In the genomic region with DNA sequence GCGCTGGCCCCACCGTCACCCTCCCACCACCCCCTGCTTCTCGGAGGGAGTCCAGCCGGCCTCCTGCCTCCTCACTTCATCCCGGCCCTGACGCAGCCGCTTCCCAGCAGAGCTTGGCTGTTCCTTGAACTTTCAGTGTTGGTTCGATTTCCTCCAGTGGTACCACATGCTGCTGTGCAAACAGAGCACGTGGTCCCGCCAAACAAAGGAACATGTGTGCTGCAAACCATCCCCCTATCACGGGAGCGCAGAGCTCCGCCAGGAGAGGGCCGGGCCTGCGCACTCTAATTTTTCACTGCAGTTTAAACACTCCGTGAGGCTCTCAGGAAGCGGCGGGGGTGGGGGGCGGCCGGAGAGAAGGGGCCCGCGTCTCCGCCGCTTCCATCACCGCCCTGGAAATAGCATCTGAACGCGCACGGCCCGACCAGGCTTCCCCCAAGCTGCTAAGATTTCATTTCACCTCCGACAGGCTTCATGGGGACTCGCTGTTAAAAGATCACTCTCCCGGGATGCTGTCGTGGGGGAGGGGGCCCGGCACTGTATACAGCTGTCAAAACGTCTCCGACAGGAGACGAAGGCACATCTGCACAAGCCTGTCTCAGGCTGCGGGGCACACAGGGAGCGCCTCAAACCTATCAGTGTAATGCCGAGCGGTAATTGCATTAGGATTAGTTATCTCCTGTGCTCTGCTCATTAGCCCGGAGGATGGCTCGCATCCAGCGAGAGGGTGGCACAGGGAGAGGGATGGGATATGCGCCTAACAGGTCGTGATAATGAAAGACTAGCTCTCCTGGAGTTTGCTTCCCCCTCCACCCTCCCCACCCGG, we compare ENCODE assay signal across 8 cellular contexts.
DNase-seq lines count a peak whose midpoint lies in the region; ATAC-seq and TF ChIP-seq lines count a peak whose summit lies in the region.

No MANE protein-coding gene starts in this region.

- H3K4me1 ChIP-seq in iPS DF 6.9 (ENCODE audit: control insufficient read depth, insufficient read depth, low read length) (no peaks in the 10 kb centered on the region), rectal smooth muscle tissue (ENCODE audit: control insufficient read depth, insufficient read depth, low read length) (peaks cover 12% of the 10 kb centered on the region)

- H3K9ac ChIP-seq in rectal smooth muscle tissue (ENCODE audit: low read length): peak overlapping the region; percentile 25

- H3K9me3 ChIP-seq in iPS DF 6.9 (ENCODE audit: control insufficient read depth, insufficient read depth, low read length): no peaks in the 10 kb centered on the region

- no peak overlapping the region for H3K27ac Mint-ChIP-seq in CD14-positive monocyte
- H3K27ac Mint-ChIP-seq in activated CD8-positive, alpha-beta memory T cell treated with anti-CD3 and anti-CD28 coated beads, Interleukin-2, amount 10 ng/mL, durations not matched to agents 7 days and 5 days: no peak overlapping the region

- no peaks in the 10 kb centered on the region for H3K27me3 ChIP-seq in brain microvascular endothelial cell (replicated peaks)
- H3K27me3 ChIP-seq in iPS DF 6.9 (ENCODE audit: control insufficient read depth, insufficient read depth, low read length): no peaks in the 10 kb centered on the region
- H3K27me3 ChIP-seq in rectal smooth muscle tissue (ENCODE audit: control insufficient read depth, insufficient read depth, low read length): no peaks in the 10 kb centered on the region

- WGBS in iPS DF 6.9 (ENCODE audit: insufficient coverage, insufficient read length): no CpG with 5 or more reads among the region's 47 CpGs

- CTCF ChIA-PET in activated CD8-positive, alpha-beta memory T cell treated with anti-CD3 and anti-CD28 coated beads, Interleukin-2, amount 10 ng/mL, durations not matched to agents 7 days and 5 days (lab: Charles Lee): no interaction called here

- in situ Hi-C loops in brain microvascular endothelial cell (cut with HindIII; ENCODE audit: low pct_ligation_motif_present, low sequenced_read_pairs): no loop called here

- no peak for ATAC-seq in activated CD8-positive, alpha-beta memory T cell treated with anti-CD3 and anti-CD28 coated beads, Interleukin-2, amount 10 ng/mL, durations not matched to agents 7 days and 5 days

- peaks cover 0 to 10% (median 7%) of the 10 kb centered on the region in 7 donors for H3K9me3 Mint-ChIP-seq in CD14-positive monocyte
- H3K9me3 Mint-ChIP-seq in activated CD8-positive, alpha-beta memory T cell treated with anti-CD3 and anti-CD28 coated beads, Interleukin-2, amount 10 ng/mL, durations not matched to agents 7 days and 5 days (ENCODE audit: low read depth): peaks cover 3% of the 10 kb centered on the region

- H3K27me3 Mint-ChIP-seq in CD14-positive monocyte (ENCODE audit: low read depth in 3 of 3): peaks cover 17 to 25% (median 23%) of the 10 kb centered on the region in 3 donors
- H3K27me3 Mint-ChIP-seq in activated CD8-positive, alpha-beta memory T cell treated with anti-CD3 and anti-CD28 coated beads, Interleukin-2, amount 10 ng/mL, durations not matched to agents 7 days and 5 days: peaks cover 14% of the 10 kb centered on the region

- intact Hi-C loops in CD14-positive monocyte (cut with micrococcal nuclease): no loop called here

- H3K27ac ChIP-seq in brain microvascular endothelial cell (peak overlapping the region; percentile 28), iPS DF 6.9 (ENCODE audit: low read length) (no peak overlapping the region), rectal smooth muscle tissue (ENCODE audit: low read depth, low read length) (peak overlapping the region; percentile 96)

- peaks cover 13% of the 10 kb centered on the region for H3K4me1 Mint-ChIP-seq in CD14-positive monocyte
- H3K4me1 Mint-ChIP-seq in activated CD8-positive, alpha-beta memory T cell treated with anti-CD3 and anti-CD28 coated beads, Interleukin-2, amount 10 ng/mL, durations not matched to agents 7 days and 5 days: no peaks in the 10 kb centered on the region

- H3K36me3 Mint-ChIP-seq in CD14-positive monocyte: peaks cover 0 to 2% of the 10 kb centered on the region in 2 donors
- H3K36me3 Mint-ChIP-seq in activated CD8-positive, alpha-beta memory T cell treated with anti-CD3 and anti-CD28 coated beads, Interleukin-2, amount 10 ng/mL, durations not matched to agents 7 days and 5 days: no peaks in the 10 kb centered on the region

- H3K4me3 ChIP-seq in brain microvascular endothelial cell (ENCODE audit: low read depth, low read length) (peak overlapping the region; percentile 52), iPS DF 6.9 (ENCODE audit: low read length) (peak overlapping the region; percentile 18; the same call in 1 of the 2 replicates), rectal smooth muscle tissue (ENCODE audit: low read length) (peak overlapping the region; percentile 63)

- TF ChIP-seq CTCF in CD14-positive monocyte (IDR thresholded peaks at IDR 0.05) (no peak), brain microvascular endothelial cell (IDR thresholded peaks at IDR 0.05; ENCODE audit: low read depth, low read length, missing control alignments) (peak; percentile 42)

- H3K4me3 Mint-ChIP-seq in CD14-positive monocyte: peak overlapping the region; percentile 59 to 89
- H3K4me3 Mint-ChIP-seq in activated CD8-positive, alpha-beta memory T cell treated with anti-CD3 and anti-CD28 coated beads, Interleukin-2, amount 10 ng/mL, durations not matched to agents 7 days and 5 days: no peak overlapping the region

- DNase-seq in CD14-positive monocyte (ENCODE audit: low spot score) (no peak), NCI-H146 treated with DMSO at 0.1 percent for 48 hours (lab: John Stamatoyannopoulos, UW; ENCODE audit: unreplicated experiment) (peak; percentile 82), brain microvascular endothelial cell (peak; percentile 84), iPS DF 6.9 (ENCODE audit: low read depth, low spot score) (peak; percentile 29), NCI-H1694 (lab: John Stamatoyannopoulos, UW) (no peak)
- DNase-seq in activated CD8-positive, alpha-beta memory T cell treated with anti-CD3 and anti-CD28 coated beads, Interleukin-2, amount 10 ng/mL, durations not matched to agents 7 days and 5 days: no peak
- no peak for DNase-seq in stimulated activated CD4-positive, alpha-beta T cell treated with anti-CD3 and anti-CD28 coated beads, Interleukin-4, amount 100 ng/mL, for 1 hour

- no peaks in the 10 kb centered on the region for H3K36me3 ChIP-seq in brain microvascular endothelial cell (replicated peaks)
- H3K36me3 ChIP-seq in iPS DF 6.9 (ENCODE audit: control insufficient read depth, insufficient read depth, low read length): no peaks in the 10 kb centered on the region
- no peaks in the 10 kb centered on the region for H3K36me3 ChIP-seq in rectal smooth muscle tissue (ENCODE audit: control insufficient read depth, insufficient read depth, low read length)

Comparison
In these comparisons a context has a peak if more than half of its experiments do, and no peak if none do; other contexts are left out.
1. DNase-seq: peak in NCI-H146 treated with DMSO at 0.1 percent for 48 hours (single experiment), brain microvascular endothelial cell (single experiment) and iPS DF 6.9 (single experiment); none in CD14-positive monocyte (single experiment), NCI-H1694 (single experiment), activated CD8-positive, alpha-beta memory T cell treated with anti-CD3 and anti-CD28 coated beads, Interleukin-2, amount 10 ng/mL, durations not matched to agents 7 days and 5 days (single experiment) and stimulated activated CD4-positive, alpha-beta T cell treated with anti-CD3 and anti-CD28 coated beads, Interleukin-4, amount 100 ng/mL, for 1 hour (single experiment).
2. Peak in every context shown above with its lines, with median percentiles within 50 percentile points of each other: H3K4me3 ChIP-seq.